1 cellular context compared by ENCODE assay signal in genomic region chr15:89575146-89575655, GRCh38.
TF ChIP-seq lines count a peak whose summit lies in the region.

TICRR (plus strand) TSS chr15:89575469; CDS start chr15:89575587, 118 bp downstream.

TF ChIP-seq in H1, 55 proteins besides CTCF, POLR2A, EP300 and RAD21:
- TF ChIP-seq POU5F1 (IDR thresholded peaks at IDR 0.05; ENCODE audit: low read depth, low read length): no peak
- TF ChIP-seq, protein P1, sequence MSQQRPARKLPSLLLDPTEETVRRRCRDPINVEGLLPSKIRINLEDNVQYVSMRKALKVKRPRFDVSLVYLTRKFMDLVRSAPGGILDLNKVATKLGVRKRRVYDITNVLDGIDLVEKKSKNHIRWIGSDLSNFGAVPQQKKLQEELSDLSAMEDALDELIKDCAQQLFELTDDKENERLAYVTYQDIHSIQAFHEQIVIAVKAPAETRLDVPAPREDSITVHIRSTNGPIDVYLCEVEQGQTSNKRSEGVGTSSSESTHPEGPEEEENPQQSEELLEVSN (IDR thresholded peaks at IDR 0.05): peak; percentile 95
- TF ChIP-seq SP4 (IDR thresholded peaks at IDR 0.05; ENCODE audit: low read length): peak; percentile 22; the same call in 1 of the 2 replicates
- 0 out of 2 replicates have a peak, but pooled peaks have one; percentile 2 for TF ChIP-seq RBBP5 (IDR thresholded peaks at IDR 0.05; ENCODE audit: borderline replicate concordance, low read depth, low read length)
- no peak for TF ChIP-seq SIX5 (IDR thresholded peaks at IDR 0.05; ENCODE audit: low read depth, low read length)
- TF ChIP-seq HDAC2 (IDR thresholded peaks at IDR 0.05; ENCODE audit: borderline replicate concordance in 1 of 2, low read depth in 2 of 2, low read length in 2 of 2): peak in 1 of 2 experiments; percentile 65; a peak in 1 of 4 replicates
- TF ChIP-seq TAF7 (optimal IDR thresholded peaks at IDR 0.05; ENCODE audit: borderline replicate concordance, low read depth, low read length): peak; percentile 72
- TF ChIP-seq CHD2 (IDR thresholded peaks at IDR 0.05; ENCODE audit: low read length): peak; percentile 90
- peak; percentile 99 for TF ChIP-seq SP1 (IDR thresholded peaks at IDR 0.05; ENCODE audit: low read depth, low read length)
- TF ChIP-seq NRF1 (IDR thresholded peaks at IDR 0.05; ENCODE audit: low read depth, low read length): peak; percentile 37; the same call in 1 of the 2 replicates
- TF ChIP-seq TAF1 (IDR thresholded peaks at IDR 0.05; ENCODE audit: low read depth, low read length): peak; percentile 84
- TF ChIP-seq PHF8 (conservative IDR thresholded peaks at IDR 0.05; ENCODE audit: low read depth, low read length): peak; percentile 57; the same call in 1 of the 2 replicates
- TF ChIP-seq RNF2 (IDR thresholded peaks at IDR 0.05; ENCODE audit: borderline replicate concordance, low read depth, low read length, missing control alignments, poor library complexity, severe bottlenecking): no peak
- no peak for TF ChIP-seq BRCA1 (IDR thresholded peaks at IDR 0.05; ENCODE audit: low read depth, low read length)
- 0 out of 2 replicates have a peak, but pooled peaks have one; percentile 13 for TF ChIP-seq GTF2F1 (IDR thresholded peaks at IDR 0.05; ENCODE audit: borderline replicate concordance, low read depth, low read length)
- TF ChIP-seq SRF (IDR thresholded peaks at IDR 0.05; ENCODE audit: low read depth, low read length): peak; percentile 82
- peak; percentile 77 for TF ChIP-seq MAX (IDR thresholded peaks at IDR 0.05)
- TF ChIP-seq CBX5 (IDR thresholded peaks at IDR 0.05; ENCODE audit: low read depth, low read length): no peak
- peak; percentile 59 for TF ChIP-seq CREB1 (IDR thresholded peaks at IDR 0.05)
- TF ChIP-seq POLR2AphosphoS5 (IDR thresholded peaks at IDR 0.05; ENCODE audit: low read depth, low read length): peak; percentile 89
- peak; percentile 61 to 86; a peak in 2 of 4 replicates for TF ChIP-seq SIN3A (conservative IDR thresholded peaks at IDR 0.05 in 1 of 2, IDR thresholded peaks at IDR 0.05 in 1 of 2; ENCODE audit: low read depth in 1 of 2, low read length in 2 of 2)
- TF ChIP-seq CHD7 (IDR thresholded peaks at IDR 0.05; ENCODE audit: insufficient replicate concordance, low read length): no peak
- TF ChIP-seq CHD1 (IDR thresholded peaks at IDR 0.05; ENCODE audit: low read depth, low read length): no peak
- TF ChIP-seq FOSL1 (IDR thresholded peaks at IDR 0.05; ENCODE audit: insufficient read depth, low read depth, low read length): no peak
- TF ChIP-seq JUND (IDR thresholded peaks at IDR 0.05; ENCODE audit: low read length): no peak
- peak; percentile 85 for TF ChIP-seq TBP (IDR thresholded peaks at IDR 0.05; ENCODE audit: low read depth, low read length)
- TF ChIP-seq CEBPB (IDR thresholded peaks at IDR 0.05; ENCODE audit: low read depth, low read length): peak; percentile 35; the same call in 1 of the 2 replicates
- TF ChIP-seq EGR1 (IDR thresholded peaks at IDR 0.05; ENCODE audit: borderline replicate concordance, low read depth, low read length): no peak
- TF ChIP-seq YY1 (IDR thresholded peaks at IDR 0.05; ENCODE audit: low read depth, low read length): 0 out of 2 replicates have a peak, but pooled peaks have one; percentile 32
- TF ChIP-seq RFX5 (IDR thresholded peaks at IDR 0.05; ENCODE audit: borderline replicate concordance, low read depth, low read length): peak; percentile 52; the same call in 1 of the 2 replicates
- peak; percentile 70 for TF ChIP-seq SP2 (IDR thresholded peaks at IDR 0.05; ENCODE audit: low read length)
